In the genomic region with DNA sequence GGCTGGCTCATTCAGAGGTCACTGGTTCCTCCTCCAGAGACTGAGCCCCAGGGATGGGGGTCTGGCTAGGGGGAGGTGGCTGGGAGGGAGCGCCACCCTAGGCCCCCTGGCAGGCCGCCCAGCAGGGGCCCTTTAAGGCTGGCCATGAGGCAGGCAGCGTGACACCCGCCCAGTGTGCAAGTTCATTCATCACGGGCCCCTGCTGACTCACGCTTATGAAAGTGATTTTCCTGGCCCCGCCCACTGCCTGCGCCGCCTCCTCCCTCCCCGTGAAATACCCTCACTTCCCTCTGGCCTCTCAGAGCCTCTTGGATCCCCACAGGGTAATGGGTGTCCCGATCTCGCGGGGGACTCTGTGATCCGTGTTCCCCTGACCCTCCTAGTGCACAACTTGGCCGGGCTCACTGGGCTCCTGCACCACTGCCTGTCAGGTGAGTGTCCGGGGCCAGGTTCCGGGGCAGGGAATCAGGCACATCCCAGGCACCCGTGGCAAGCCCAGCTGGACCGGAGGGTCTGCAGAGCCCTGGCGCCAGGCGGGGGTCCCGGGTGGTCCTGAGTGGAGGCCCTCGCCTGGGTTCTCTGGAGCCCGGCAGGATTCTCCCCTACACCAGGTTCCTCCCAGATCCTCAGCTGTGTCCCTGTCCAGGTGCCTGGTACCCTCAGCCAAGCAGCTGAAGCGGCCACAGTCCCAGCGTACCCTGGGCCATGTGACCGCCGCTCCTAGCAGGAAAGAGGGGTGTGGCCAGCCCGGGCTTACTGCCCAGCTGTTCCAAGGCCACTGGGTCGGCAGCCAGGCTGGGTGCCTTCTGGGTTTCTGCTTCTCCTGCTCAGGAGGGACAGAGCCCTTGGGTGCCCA, we compare ENCODE assay signal across 1 cellular context.
A peak's percentile ranks its signal among the peaks of the same experiment; 100 is the strongest.
TF ChIP-seq lines count a peak whose summit lies in the region.

A gene with protein sequence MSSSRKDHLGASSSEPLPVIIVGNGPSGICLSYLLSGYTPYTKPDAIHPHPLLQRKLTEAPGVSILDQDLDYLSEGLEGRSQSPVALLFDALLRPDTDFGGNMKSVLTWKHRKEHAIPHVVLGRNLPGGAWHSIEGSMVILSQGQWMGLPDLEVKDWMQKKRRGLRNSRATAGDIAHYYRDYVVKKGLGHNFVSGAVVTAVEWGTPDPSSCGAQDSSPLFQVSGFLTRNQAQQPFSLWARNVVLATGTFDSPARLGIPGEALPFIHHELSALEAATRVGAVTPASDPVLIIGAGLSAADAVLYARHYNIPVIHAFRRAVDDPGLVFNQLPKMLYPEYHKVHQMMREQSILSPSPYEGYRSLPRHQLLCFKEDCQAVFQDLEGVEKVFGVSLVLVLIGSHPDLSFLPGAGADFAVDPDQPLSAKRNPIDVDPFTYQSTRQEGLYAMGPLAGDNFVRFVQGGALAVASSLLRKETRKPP (plus strand): TSS at position 301 of the 856 bp plus-strand sequence. CDS start 4,432 bp downstream, outside the sequence.

TF ChIP-seq in GM12878, 131 proteins besides CTCF, POLR2A, EP300 and RAD21 (continued from another document and continues in another):
- TF ChIP-seq, protein P1, sequence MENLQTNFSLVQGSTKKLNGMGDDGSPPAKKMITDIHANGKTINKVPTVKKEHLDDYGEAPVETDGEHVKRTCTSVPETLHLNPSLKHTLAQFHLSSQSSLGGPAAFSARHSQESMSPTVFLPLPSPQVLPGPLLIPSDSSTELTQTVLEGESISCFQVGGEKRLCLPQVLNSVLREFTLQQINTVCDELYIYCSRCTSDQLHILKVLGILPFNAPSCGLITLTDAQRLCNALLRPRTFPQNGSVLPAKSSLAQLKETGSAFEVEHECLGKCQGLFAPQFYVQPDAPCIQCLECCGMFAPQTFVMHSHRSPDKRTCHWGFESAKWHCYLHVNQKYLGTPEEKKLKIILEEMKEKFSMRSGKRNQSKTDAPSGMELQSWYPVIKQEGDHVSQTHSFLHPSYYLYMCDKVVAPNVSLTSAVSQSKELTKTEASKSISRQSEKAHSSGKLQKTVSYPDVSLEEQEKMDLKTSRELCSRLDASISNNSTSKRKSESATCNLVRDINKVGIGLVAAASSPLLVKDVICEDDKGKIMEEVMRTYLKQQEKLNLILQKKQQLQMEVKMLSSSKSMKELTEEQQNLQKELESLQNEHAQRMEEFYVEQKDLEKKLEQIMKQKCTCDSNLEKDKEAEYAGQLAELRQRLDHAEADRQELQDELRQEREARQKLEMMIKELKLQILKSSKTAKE (IDR thresholded peaks at IDR 0.05; ENCODE audit: low read depth, poor library complexity, severe bottlenecking) = no peak
- no peak for TF ChIP-seq RBBP5 (conservative IDR thresholded peaks at IDR 0.05)
- TF ChIP-seq, protein P2, sequence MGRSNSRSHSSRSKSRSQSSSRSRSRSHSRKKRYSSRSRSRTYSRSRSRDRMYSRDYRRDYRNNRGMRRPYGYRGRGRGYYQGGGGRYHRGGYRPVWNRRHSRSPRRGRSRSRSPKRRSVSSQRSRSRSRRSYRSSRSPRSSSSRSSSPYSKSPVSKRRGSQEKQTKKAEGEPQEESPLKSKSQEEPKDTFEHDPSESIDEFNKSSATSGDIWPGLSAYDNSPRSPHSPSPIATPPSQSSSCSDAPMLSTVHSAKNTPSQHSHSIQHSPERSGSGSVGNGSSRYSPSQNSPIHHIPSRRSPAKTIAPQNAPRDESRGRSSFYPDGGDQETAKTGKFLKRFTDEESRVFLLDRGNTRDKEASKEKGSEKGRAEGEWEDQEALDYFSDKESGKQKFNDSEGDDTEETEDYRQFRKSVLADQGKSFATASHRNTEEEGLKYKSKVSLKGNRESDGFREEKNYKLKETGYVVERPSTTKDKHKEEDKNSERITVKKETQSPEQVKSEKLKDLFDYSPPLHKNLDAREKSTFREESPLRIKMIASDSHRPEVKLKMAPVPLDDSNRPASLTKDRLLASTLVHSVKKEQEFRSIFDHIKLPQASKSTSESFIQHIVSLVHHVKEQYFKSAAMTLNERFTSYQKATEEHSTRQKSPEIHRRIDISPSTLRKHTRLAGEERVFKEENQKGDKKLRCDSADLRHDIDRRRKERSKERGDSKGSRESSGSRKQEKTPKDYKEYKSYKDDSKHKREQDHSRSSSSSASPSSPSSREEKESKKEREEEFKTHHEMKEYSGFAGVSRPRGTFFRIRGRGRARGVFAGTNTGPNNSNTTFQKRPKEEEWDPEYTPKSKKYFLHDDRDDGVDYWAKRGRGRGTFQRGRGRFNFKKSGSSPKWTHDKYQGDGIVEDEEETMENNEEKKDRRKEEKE (IDR thresholded peaks at IDR 0.05) = no peak
- TF ChIP-seq NR2F1 (conservative IDR thresholded peaks at IDR 0.05) = no peak
- TF ChIP-seq SMC3 (IDR thresholded peaks at IDR 0.05; ENCODE audit: borderline replicate concordance, low read length) = no peak
- no peak for TF ChIP-seq MTA3 (IDR thresholded peaks at IDR 0.05; ENCODE audit: borderline replicate concordance, low read length)
- peak; percentile 64 to 83 for TF ChIP-seq BHLHE40 (IDR thresholded peaks at IDR 0.05; ENCODE audit: borderline replicate concordance in 1 of 2, low read depth in 2 of 2, low read length in 1 of 2)
- TF ChIP-seq ZNF622 (IDR thresholded peaks at IDR 0.05) = no peak
- TF ChIP-seq NR2C2 (IDR thresholded peaks at IDR 0.05; ENCODE audit: borderline replicate concordance, control insufficient read depth, insufficient read length, low read depth) = no peak
- TF ChIP-seq JUND (IDR thresholded peaks at IDR 0.05; ENCODE audit: low read depth, low read length) = peak; percentile 45; the same call in 1 of the 2 replicates
- peak; percentile 19 for TF ChIP-seq SP1 (IDR thresholded peaks at IDR 0.05; ENCODE audit: low read depth, low read length)
- TF ChIP-seq, protein P3, sequence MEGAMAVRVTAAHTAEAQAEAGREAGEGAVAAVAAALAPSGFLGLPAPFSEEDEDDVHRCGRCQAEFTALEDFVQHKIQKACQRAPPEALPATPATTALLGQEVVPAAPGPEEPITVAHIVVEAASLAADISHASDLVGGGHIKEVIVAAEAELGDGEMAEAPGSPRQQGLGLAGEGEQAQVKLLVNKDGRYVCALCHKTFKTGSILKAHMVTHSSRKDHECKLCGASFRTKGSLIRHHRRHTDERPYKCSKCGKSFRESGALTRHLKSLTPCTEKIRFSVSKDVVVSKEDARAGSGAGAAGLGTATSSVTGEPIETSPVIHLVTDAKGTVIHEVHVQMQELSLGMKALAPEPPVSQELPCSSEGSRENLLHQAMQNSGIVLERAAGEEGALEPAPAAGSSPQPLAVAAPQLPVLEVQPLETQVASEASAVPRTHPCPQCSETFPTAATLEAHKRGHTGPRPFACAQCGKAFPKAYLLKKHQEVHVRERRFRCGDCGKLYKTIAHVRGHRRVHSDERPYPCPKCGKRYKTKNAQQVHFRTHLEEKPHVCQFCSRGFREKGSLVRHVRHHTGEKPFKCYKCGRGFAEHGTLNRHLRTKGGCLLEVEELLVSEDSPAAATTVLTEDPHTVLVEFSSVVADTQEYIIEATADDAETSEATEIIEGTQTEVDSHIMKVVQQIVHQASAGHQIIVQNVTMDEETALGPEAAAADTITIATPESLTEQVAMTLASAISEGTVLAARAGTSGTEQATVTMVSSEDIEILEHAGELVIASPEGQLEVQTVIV (IDR thresholded peaks at IDR 0.05; ENCODE audit: borderline replicate concordance, partially characterized antibody) = no peak
- TF ChIP-seq KAT2A (conservative IDR thresholded peaks at IDR 0.05; ENCODE audit: control insufficient read depth, low read depth, low read length) = no peak
- no peak for TF ChIP-seq TCF3 (IDR thresholded peaks at IDR 0.05; ENCODE audit: borderline replicate concordance, insufficient read depth, low read depth, low read length)
- peak; percentile 81; the same call in 1 of the 2 replicates for TF ChIP-seq BACH1 (IDR thresholded peaks at IDR 0.05; ENCODE audit: borderline replicate concordance)
- no peak for TF ChIP-seq YBX1 (IDR thresholded peaks at IDR 0.05)
- TF ChIP-seq ESRRA (IDR thresholded peaks at IDR 0.05; ENCODE audit: low read length) = no peak
- TF ChIP-seq, protein P4, sequence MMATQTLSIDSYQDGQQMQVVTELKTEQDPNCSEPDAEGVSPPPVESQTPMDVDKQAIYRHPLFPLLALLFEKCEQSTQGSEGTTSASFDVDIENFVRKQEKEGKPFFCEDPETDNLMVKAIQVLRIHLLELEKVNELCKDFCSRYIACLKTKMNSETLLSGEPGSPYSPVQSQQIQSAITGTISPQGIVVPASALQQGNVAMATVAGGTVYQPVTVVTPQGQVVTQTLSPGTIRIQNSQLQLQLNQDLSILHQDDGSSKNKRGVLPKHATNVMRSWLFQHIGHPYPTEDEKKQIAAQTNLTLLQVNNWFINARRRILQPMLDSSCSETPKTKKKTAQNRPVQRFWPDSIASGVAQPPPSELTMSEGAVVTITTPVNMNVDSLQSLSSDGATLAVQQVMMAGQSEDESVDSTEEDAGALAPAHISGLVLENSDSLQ (IDR thresholded peaks at IDR 0.05) = peak; percentile 61; the same call in 1 of the 2 replicates
- TF ChIP-seq MYC (IDR thresholded peaks at IDR 0.05; ENCODE audit: insufficient read depth, insufficient read length, insufficient replicate concordance, low read length, severe bottlenecking) = no peak
- TF ChIP-seq HDAC2 (IDR thresholded peaks at IDR 0.05) = no peak
- no peak for TF ChIP-seq SPI1 (IDR thresholded peaks at IDR 0.05; ENCODE audit: borderline replicate concordance, insufficient read depth, low read depth, low read length)
- no peak for TF ChIP-seq MYB (IDR thresholded peaks at IDR 0.05; ENCODE audit: borderline replicate concordance, low read depth, low read length)
- peak; percentile 61; the same call in 1 of the 2 replicates for TF ChIP-seq PAX5 (IDR thresholded peaks at IDR 0.05; ENCODE audit: borderline replicate concordance, low read depth, low read length)
- TF ChIP-seq, protein P5, sequence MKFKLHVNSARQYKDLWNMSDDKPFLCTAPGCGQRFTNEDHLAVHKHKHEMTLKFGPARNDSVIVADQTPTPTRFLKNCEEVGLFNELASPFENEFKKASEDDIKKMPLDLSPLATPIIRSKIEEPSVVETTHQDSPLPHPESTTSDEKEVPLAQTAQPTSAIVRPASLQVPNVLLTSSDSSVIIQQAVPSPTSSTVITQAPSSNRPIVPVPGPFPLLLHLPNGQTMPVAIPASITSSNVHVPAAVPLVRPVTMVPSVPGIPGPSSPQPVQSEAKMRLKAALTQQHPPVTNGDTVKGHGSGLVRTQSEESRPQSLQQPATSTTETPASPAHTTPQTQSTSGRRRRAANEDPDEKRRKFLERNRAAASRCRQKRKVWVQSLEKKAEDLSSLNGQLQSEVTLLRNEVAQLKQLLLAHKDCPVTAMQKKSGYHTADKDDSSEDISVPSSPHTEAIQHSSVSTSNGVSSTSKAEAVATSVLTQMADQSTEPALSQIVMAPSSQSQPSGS (IDR thresholded peaks at IDR 0.05; ENCODE audit: low read length) = no peak
- no peak for TF ChIP-seq ASH2L (IDR thresholded peaks at IDR 0.05; ENCODE audit: borderline replicate concordance, low read depth)
- TF ChIP-seq NBN (IDR thresholded peaks at IDR 0.05) = no peak
- TF ChIP-seq NFIC (IDR thresholded peaks at IDR 0.05; ENCODE audit: low read depth, low read length) = no peak
- TF ChIP-seq NFYA (IDR thresholded peaks at IDR 0.05; ENCODE audit: borderline replicate concordance, low read depth, low read length) = no peak
- no peak for TF ChIP-seq ZNF384 (IDR thresholded peaks at IDR 0.05; ENCODE audit: borderline replicate concordance, low read depth, low read length)
- TF ChIP-seq MEF2B (IDR thresholded peaks at IDR 0.05; ENCODE audit: partially characterized antibody, poor library complexity, severe bottlenecking) = peak; percentile 63
- TF ChIP-seq TCF7 (IDR thresholded peaks at IDR 0.05; ENCODE audit: borderline replicate concordance) = no peak
- no peak for TF ChIP-seq STAT1 (conservative IDR thresholded peaks at IDR 0.05)
- no peak for TF ChIP-seq CBFB (IDR thresholded peaks at IDR 0.05; ENCODE audit: low read depth)
- TF ChIP-seq SIX5 (IDR thresholded peaks at IDR 0.05; ENCODE audit: low read depth, low read length, severe bottlenecking) = no peak
- TF ChIP-seq EGR1 (IDR thresholded peaks at IDR 0.05; ENCODE audit: borderline replicate concordance in 1 of 2, low read depth in 2 of 2, low read length in 2 of 2) = no peak
- TF ChIP-seq, protein P6, sequence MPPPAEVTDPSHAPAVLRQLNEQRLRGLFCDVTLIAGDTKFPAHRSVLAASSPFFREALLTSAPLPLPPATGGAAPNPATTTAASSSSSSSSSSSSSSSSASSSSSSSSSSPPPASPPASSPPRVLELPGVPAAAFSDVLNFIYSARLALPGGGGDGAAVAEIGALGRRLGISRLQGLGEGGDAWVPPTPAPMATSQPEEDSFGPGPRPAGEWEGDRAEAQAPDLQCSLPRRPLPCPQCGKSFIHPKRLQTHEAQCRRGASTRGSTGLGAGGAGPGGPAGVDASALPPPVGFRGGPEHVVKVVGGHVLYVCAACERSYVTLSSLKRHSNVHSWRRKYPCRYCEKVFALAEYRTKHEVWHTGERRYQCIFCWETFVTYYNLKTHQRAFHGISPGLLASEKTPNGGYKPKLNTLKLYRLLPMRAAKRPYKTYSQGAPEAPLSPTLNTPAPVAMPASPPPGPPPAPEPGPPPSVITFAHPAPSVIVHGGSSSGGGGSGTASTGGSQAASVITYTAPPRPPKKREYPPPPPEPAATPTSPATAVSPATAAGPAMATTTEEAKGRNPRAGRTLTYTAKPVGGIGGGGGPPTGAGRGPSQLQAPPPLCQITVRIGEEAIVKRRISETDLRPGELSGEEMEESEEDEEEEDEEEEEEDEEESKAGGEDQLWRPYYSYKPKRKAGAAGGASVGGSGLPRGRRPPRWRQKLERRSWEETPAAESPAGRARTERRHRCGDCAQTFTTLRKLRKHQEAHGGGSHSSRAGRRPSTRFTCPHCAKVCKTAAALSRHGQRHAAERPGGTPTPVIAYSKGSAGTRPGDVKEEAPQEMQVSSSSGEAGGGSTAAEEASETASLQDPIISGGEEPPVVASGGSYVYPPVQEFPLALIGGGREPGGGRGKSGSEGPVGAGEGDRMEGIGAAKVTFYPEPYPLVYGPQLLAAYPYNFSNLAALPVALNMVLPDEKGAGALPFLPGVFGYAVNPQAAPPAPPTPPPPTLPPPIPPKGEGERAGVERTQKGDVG (CRISPR knock-in tag; IDR thresholded peaks at IDR 0.05) = no peak
- no peak for TF ChIP-seq CHD4 (IDR thresholded peaks at IDR 0.05)
- no peak for TF ChIP-seq CREM (IDR thresholded peaks at IDR 0.05; ENCODE audit: low read depth)
- TF ChIP-seq, protein P7, sequence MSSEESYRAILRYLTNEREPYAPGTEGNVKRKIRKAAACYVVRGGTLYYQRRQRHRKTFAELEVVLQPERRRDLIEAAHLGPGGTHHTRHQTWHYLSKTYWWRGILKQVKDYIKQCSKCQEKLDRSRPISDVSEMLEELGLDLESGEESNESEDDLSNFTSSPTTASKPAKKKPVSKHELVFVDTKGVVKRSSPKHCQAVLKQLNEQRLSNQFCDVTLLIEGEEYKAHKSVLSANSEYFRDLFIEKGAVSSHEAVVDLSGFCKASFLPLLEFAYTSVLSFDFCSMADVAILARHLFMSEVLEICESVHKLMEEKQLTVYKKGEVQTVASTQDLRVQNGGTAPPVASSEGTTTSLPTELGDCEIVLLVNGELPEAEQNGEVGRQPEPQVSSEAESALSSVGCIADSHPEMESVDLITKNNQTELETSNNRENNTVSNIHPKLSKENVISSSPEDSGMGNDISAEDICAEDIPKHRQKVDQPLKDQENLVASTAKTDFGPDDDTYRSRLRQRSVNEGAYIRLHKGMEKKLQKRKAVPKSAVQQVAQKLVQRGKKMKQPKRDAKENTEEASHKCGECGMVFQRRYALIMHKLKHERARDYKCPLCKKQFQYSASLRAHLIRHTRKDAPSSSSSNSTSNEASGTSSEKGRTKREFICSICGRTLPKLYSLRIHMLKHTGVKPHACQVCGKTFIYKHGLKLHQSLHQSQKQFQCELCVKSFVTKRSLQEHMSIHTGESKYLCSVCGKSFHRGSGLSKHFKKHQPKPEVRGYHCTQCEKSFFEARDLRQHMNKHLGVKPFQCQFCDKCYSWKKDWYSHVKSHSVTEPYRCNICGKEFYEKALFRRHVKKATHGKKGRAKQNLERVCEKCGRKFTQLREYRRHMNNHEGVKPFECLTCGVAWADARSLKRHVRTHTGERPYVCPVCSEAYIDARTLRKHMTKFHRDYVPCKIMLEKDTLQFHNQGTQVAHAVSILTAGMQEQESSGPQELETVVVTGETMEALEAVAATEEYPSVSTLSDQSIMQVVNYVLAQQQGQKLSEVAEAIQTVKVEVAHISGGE (CRISPR knock-in tag; IDR thresholded peaks at IDR 0.05) = no peak
- no peak for TF ChIP-seq KLF5 (IDR thresholded peaks at IDR 0.05; ENCODE audit: partially characterized antibody)
